ENCODE assay signal across 7 cellular contexts in the genomic region with DNA sequence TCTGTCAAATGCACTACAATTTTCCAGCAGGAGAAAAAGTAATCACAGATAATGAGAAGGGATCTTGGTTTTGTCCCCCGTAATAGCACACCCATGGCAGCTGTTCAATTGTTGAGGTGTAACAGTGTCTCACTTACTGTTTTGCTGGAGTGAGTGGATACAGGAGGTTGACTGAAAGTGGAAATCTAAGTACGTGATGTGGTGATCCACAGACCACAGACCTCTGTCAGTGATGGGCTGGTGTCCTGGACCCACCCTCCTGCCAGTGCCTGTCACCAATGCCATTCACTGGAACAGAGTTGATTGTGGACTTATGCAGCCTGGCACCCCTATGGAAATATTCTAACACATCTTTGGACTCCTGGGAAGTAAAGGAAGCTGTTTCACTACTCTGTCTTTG.
"Had no signal": no experiment of that assay in that cellular context is flagged by ENCODE, and none has a peak within 500 bp of the region (broad histone marks: within the 10 kb centered on the region; RNA-seq: fewer than 3 reads in every experiment).

No MANE protein-coding gene starts in this region.

- DNase-seq: H7, HFFc6, IMR-90 had no signal

- H3K4me3 ChIP-seq: GM23338, HAP-1, K562 had no signal

- H3K4me3 Mint-ChIP-seq: GM23338, HFFc6 had no signal

- H3K27ac Mint-ChIP-seq: GM23338, HFFc6 had no signal

- H3K9me3 Mint-ChIP-seq: GM23338, HFFc6 had no signal

- ATAC-seq: GM23338, HCT116, K562 had no signal
